15 cellular contexts compared by ENCODE assay signal in genomic region chr3:46481636-46482035, GRCh38. TPM values are rescaled to one million over a fixed set of nuclear protein-coding genes. Genes with fewer than 3 reads are reported as not detected.
DNase-seq lines count a peak whose midpoint lies in the region; ATAC-seq and TF ChIP-seq lines count a peak whose summit lies in the region.
"Had no signal": no experiment of that assay in that cellular context is flagged by ENCODE, and none has a peak within 500 bp of the region (broad histone marks: within the 10 kb centered on the region; RNA-seq: fewer than 3 reads in every experiment).

No MANE protein-coding gene starts in this region.

- H3K4me3 ChIP-seq in AG10803 (ENCODE audit: low read length): no peak overlapping the region
- no peak overlapping the region for H3K4me3 ChIP-seq in coronary artery
- H3K4me3 ChIP-seq in fibroblast of the aortic adventitia (ENCODE audit: low read depth, low read length): no peak overlapping the region
- H3K4me3 ChIP-seq: HAP-1 had no signal

- DNase-seq in AG10803 (ENCODE audit: low read depth) (peak; percentile 80), coronary artery (ENCODE audit: low spot score) (peak; percentile 7), fibroblast of the aortic adventitia (ENCODE audit: low read depth) (peak; percentile 68), stromal cell of bone marrow (ENCODE audit: low read depth) (peak; percentile 24), NCI-H2107 treated with DMSO at 0.1 percent for 48 hours (lab: John Stamatoyannopoulos, UW; ENCODE audit: unreplicated experiment) (no peak)
- no peak for DNase-seq in stimulated activated CD4-positive, alpha-beta T cell treated with anti-CD3 and anti-CD28 coated beads, Interleukin-4, amount 100 ng/mL, for 24 hours
- DNase-seq: 8988T; C1 segment of cervical spinal cord; CD4-positive, alpha-beta T cell; DMS79 had no signal

- H3K27ac ChIP-seq in coronary artery: no peak overlapping the region

- ATAC-seq in HG03432 (IDR thresholded peaks at IDR 0.05; ENCODE audit: unreplicated experiment): no peak

- no peak for TF ChIP-seq CTCF in AG10803 (conservative IDR thresholded peaks at IDR 0.05; ENCODE audit: low read length)
- no peak for TF ChIP-seq CTCF in coronary artery (IDR thresholded peaks at IDR 0.05)
- TF ChIP-seq CTCF in fibroblast of the aortic adventitia (IDR thresholded peaks at IDR 0.05; ENCODE audit: insufficient read depth, low read length): no peak

RNA-seq across cellular contexts. Expression of gene RTP3, which starts 16.1 kb away (rescaled TPM):
- not detected in 2 replicates for total RNA-seq in fibroblast of the aortic adventitia (ENCODE audit: low replicate concordance)
- total RNA-seq: B cell; CD4-positive, alpha-beta T cell; G401; H1 had no signal

RNA-seq across cellular contexts. Expression of gene LTF, which starts 16.9 kb away (rescaled TPM):
- not detected in 2 replicates for total RNA-seq in fibroblast of the aortic adventitia (ENCODE audit: low replicate concordance)
- total RNA-seq: CD4-positive, alpha-beta T cell; G401 had no signal

Comparison
In these comparisons a context has a peak if more than half of its experiments do, and no peak if none do; other contexts are left out.
1. DNase-seq: peak in AG10803 (single experiment), coronary artery (single experiment), fibroblast of the aortic adventitia (single experiment) and stromal cell of bone marrow (single experiment); none in NCI-H2107 treated with DMSO at 0.1 percent for 48 hours (single experiment) and stimulated activated CD4-positive, alpha-beta T cell treated with anti-CD3 and anti-CD28 coated beads, Interleukin-4, amount 100 ng/mL, for 24 hours (single experiment).